9 cellular contexts compared by ENCODE assay signal in the genomic region with DNA sequence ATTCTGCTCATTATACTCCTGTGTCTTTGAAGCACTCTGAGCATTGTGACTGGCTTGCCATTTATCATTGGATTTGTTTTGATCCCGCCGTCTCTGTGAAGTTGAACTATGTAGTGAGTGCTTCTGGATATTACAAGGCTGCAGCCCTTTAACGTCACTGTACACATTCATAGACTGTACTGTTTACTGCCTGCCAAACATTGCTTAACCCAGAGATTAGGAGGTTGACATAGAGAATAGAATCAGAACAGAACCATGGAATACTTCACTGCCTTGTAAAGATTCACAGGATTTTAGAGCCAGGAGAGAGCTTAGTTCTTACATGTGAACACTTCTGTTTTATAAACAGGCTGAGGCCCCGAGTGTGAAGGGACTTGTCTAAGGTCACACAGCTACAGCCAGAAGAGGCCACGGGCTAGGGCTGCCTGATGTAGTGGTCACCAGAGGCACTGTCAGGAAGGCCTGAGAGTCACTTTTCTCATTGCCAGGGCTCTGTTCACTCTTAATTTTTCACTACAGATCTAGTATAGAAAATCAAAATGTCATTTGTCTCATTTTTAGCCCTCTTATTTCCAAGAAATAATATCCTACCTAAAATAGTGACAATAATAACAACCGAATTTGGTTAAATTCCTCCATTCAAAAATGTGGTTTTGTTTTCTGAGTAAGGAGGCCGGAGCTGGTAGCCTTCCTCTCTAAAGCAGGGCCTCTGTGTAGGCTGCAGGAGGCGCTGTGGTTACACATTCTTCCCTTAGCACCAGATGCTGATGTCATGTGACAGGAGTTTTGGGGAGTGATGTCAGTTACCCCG.
DNase-seq lines count a peak whose midpoint lies in the region; ATAC-seq, FAIRE-seq and TF ChIP-seq lines count a peak whose summit lies in the region.
"Had no signal": no experiment of that assay in that cellular context is flagged by ENCODE, and none has a peak within 500 bp of the region (broad histone marks: within the 10 kb centered on the region; RNA-seq: fewer than 3 reads in every experiment).

No MANE protein-coding gene starts in this region.

- H3K9me3 ChIP-seq in A549 (no peaks in the 10 kb centered on the region), lower lobe of right lung (no peaks in the 10 kb centered on the region)

- no peak overlapping the region for H3K4me2 ChIP-seq in A549

- ATAC-seq in A549 (peak; percentile 83 to 95; a peak in 4 of 6 replicates), lower lobe of right lung (peak; percentile 77 to 80)
- peak; percentile 77 for ATAC-seq in stimulated activated effector memory CD8-positive, alpha-beta T cell treated with anti-CD3 and anti-CD28 coated beads, Interleukin-12 subunit alpha, Interleukin-12 subunit beta, amount 100 ng/mL, for 72 hours

- POLR2A ChIA-PET in A549 (lab: Yijun Ruan, JAX), result no interaction called here

- peaks cover 100% of the 10 kb centered on the region for H3K36me3 Mint-ChIP-seq in stimulated activated effector memory CD8-positive, alpha-beta T cell treated with anti-CD3 and anti-CD28 coated beads, Interleukin-12 subunit alpha, Interleukin-12 subunit beta, amount 100 ng/mL, for 72 hours

- CTCF ChIA-PET in A549 (lab: Yijun Ruan, JAX), result interaction anchor here (0.7 to 2.8 kb wide), 10 partner anchors 13 to 1745 kb away, joined by 3 to 9 read pairs (median 4); no protein-coding TSS in a partner anchor

- TF ChIP-seq EP300 in A549 (IDR thresholded peaks at IDR 0.05), result no peak

- in situ Hi-C loops in KBM-7 (cut with MboI; ENCODE audit: low pct_unique_long_range_greater_than_20kb, low sequenced_read_pairs), result no loop called here

- H3K27ac ChIP-seq in A549 (no peak overlapping the region), coronary artery (no peak overlapping the region), lower lobe of right lung (no peak overlapping the region)
- H3K27ac ChIP-seq: skin epidermis had no signal

- no peak overlapping the region for H3K4me3 ChIP-seq in A549
- no peak overlapping the region for H3K4me3 ChIP-seq in coronary artery
- no peak overlapping the region for H3K4me3 ChIP-seq in lower lobe of right lung
- H3K4me3 ChIP-seq: skin epidermis had no signal

- peak; percentile 28 to 72 for DNase-seq in A549 (ENCODE audit: low read depth in 1 of 2, low spot score in 1 of 2)
- DNase-seq in GM10266 (ENCODE audit: extremely low spot score), result peak; percentile 32
- peak; percentile 67 for DNase-seq in KBM-7
- DNase-seq in UCSD-AML1 (lab: John Stamatoyannopoulos, UW; ENCODE audit: unreplicated experiment), result peak; percentile 44
- DNase-seq in coronary artery (ENCODE audit: low spot score), result no peak
- DNase-seq in lower lobe of right lung, result peak; percentile 59
- DNase-seq in stimulated activated effector memory CD8-positive, alpha-beta T cell treated with anti-CD3 and anti-CD28 coated beads, Interleukin-12 subunit alpha, Interleukin-12 subunit beta, amount 100 ng/mL, for 72 hours (ENCODE audit: low spot score in 2 of 2), result peak in 1 of 2 donors; percentile 10
- DNase-seq in NCI-H128 (lab: John Stamatoyannopoulos, UW; ENCODE audit: unreplicated experiment), result no peak

- no peak for FAIRE-seq in A549 (lab: Jason Lieb, UNC)

- peak; percentile 71 for TF ChIP-seq CTCF in A549 (IDR thresholded peaks at IDR 0.05)
- TF ChIP-seq CTCF in GM10266 (IDR thresholded peaks at IDR 0.05; ENCODE audit: control insufficient read depth, insufficient read depth, low read depth, missing control alignments), result peak; percentile 60
- TF ChIP-seq CTCF in coronary artery (IDR thresholded peaks at IDR 0.05), result peak; percentile 30
- peak; percentile 70 for TF ChIP-seq CTCF in lower lobe of right lung (IDR thresholded peaks at IDR 0.05)

- H3K27ac Mint-ChIP-seq in stimulated activated effector memory CD8-positive, alpha-beta T cell treated with anti-CD3 and anti-CD28 coated beads, Interleukin-12 subunit alpha, Interleukin-12 subunit beta, amount 100 ng/mL, for 72 hours, result peak overlapping the region; percentile 41

- WGBS in A549 (ENCODE audit: missing lambda C conversion rate), result 54% methylated on average over 9 of the region's 9 CpGs

- H3K4me1 ChIP-seq in A549 (no peaks in the 10 kb centered on the region), lower lobe of right lung (no peaks in the 10 kb centered on the region)

- H3K4me3 Mint-ChIP-seq in stimulated activated effector memory CD8-positive, alpha-beta T cell treated with anti-CD3 and anti-CD28 coated beads, Interleukin-12 subunit alpha, Interleukin-12 subunit beta, amount 100 ng/mL, for 72 hours, result no peak overlapping the region

- TF ChIP-seq RAD21 in A549 (conservative IDR thresholded peaks at IDR 0.05 in 1 of 2, IDR thresholded peaks at IDR 0.05 in 1 of 2), result peak; percentile 73 to 75

- H3K36me3 ChIP-seq in lower lobe of right lung, result peaks cover 96% of the 10 kb centered on the region

- no peaks in the 10 kb centered on the region for H3K9me3 Mint-ChIP-seq in stimulated activated effector memory CD8-positive, alpha-beta T cell treated with anti-CD3 and anti-CD28 coated beads, Interleukin-12 subunit alpha, Interleukin-12 subunit beta, amount 100 ng/mL, for 72 hours

- no peaks in the 10 kb centered on the region for H3K27me3 ChIP-seq in lower lobe of right lung (ENCODE audit: low read depth)

- H3K4me1 Mint-ChIP-seq in stimulated activated effector memory CD8-positive, alpha-beta T cell treated with anti-CD3 and anti-CD28 coated beads, Interleukin-12 subunit alpha, Interleukin-12 subunit beta, amount 100 ng/mL, for 72 hours, result no peaks in the 10 kb centered on the region

- intact Hi-C loops in lower lobe of right lung (cut with DNase I), result no loop called here

- no peak for TF ChIP-seq POLR2A in A549 (IDR thresholded peaks at IDR 0.05; ENCODE audit: low read length)

TF ChIP-seq in A549, 52 proteins besides CTCF, POLR2A, EP300 and RAD21:
- TF ChIP-seq HDAC2 (IDR thresholded peaks at IDR 0.05) (no peak), EHF (CRISPR knock-in tag; IDR thresholded peaks at IDR 0.05) (no peak), JUNB (IDR thresholded peaks at IDR 0.05) (no peak), SMC3 (IDR thresholded peaks at IDR 0.05) (peak; percentile 43)
- TF ChIP-seq, protein P1, sequence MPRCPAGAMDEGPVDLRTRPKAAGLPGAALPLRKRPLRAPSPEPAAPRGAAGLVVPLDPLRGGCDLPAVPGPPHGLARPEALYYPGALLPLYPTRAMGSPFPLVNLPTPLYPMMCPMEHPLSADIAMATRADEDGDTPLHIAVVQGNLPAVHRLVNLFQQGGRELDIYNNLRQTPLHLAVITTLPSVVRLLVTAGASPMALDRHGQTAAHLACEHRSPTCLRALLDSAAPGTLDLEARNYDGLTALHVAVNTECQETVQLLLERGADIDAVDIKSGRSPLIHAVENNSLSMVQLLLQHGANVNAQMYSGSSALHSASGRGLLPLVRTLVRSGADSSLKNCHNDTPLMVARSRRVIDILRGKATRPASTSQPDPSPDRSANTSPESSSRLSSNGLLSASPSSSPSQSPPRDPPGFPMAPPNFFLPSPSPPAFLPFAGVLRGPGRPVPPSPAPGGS (IDR thresholded peaks at IDR 0.05), result no peak
- TF ChIP-seq, protein P2, sequence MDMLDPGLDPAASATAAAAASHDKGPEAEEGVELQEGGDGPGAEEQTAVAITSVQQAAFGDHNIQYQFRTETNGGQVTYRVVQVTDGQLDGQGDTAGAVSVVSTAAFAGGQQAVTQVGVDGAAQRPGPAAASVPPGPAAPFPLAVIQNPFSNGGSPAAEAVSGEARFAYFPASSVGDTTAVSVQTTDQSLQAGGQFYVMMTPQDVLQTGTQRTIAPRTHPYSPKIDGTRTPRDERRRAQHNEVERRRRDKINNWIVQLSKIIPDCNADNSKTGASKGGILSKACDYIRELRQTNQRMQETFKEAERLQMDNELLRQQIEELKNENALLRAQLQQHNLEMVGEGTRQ (IDR thresholded peaks at IDR 0.05), result peak; percentile 70

Comparison
In these comparisons a context has a peak if more than half of its experiments do, and no peak if none do; other contexts are left out.
1. DNase-seq: peak in A549 (2 of 2), GM10266 (single experiment), KBM-7 (single experiment), UCSD-AML1 (single experiment) and lower lobe of right lung (single experiment); none in coronary artery (single experiment) and NCI-H128 (single experiment).
2. Peak in every context shown above with its lines, with median percentiles within 50 percentile points of each other: ATAC-seq and CTCF ChIP-seq.